8 cellular contexts compared by ENCODE assay signal in genomic region chr15:42919794-42920280, GRCh38. TPM values are rescaled to one million over a fixed set of nuclear protein-coding genes. Genes with fewer than 3 reads are reported as not detected.
A peak's percentile ranks its signal among the peaks of the same experiment; 100 is the strongest.
DNase-seq lines count a peak whose midpoint lies in the region; ATAC-seq and TF ChIP-seq lines count a peak whose summit lies in the region.

No MANE protein-coding gene starts in this region.

- no peaks in the 10 kb centered on the region for H3K27me3 Mint-ChIP-seq in activated B cell treated with CpG ODN at 0.5 μM for 24 hours

- TF ChIP-seq CTCF in LNCaP clone FGC (IDR thresholded peaks at IDR 0.05; ENCODE audit: control insufficient read depth, extremely low read depth, insufficient read depth) (no peak), activated B cell treated with CpG ODN at 0.5 μM for 24 hours (IDR thresholded peaks at IDR 0.05) (no peak), epithelial cell of esophagus (IDR thresholded peaks at IDR 0.05; ENCODE audit: insufficient read depth, low read depth, low read length, missing control alignments) (no peak), transverse colon (IDR thresholded peaks at IDR 0.05) (no peak)

- WGBS in transverse colon (ENCODE audit: low coverage in 1 of 2), 2 donors: 2 to 3% methylated on average over 11 to 20 of the region's 20 CpGs

- no peak for TF ChIP-seq POLR2A in transverse colon (IDR thresholded peaks at IDR 0.05)

- H3K36me3 Mint-ChIP-seq in activated B cell treated with CpG ODN at 0.5 μM for 24 hours (ENCODE audit: low read depth): peaks cover 8% of the 10 kb centered on the region

- H3K4me1 Mint-ChIP-seq in activated B cell treated with CpG ODN at 0.5 μM for 24 hours: peaks cover 42% of the 10 kb centered on the region

- in situ Hi-C loops in transverse colon (cut with MboI; ENCODE audit: low pct_ligation_motif_present in 1 of 4, low pct_unique_long_range_greater_than_20kb in 1 of 4, low sequenced_read_pairs in 3 of 4): loop anchor here (10.0 to 25.0 kb wide), 3 partner anchors 183 to 215 kb away; partner anchors contain the start of gene CDAN1 (in 3 of the 4)

- no peaks in the 10 kb centered on the region for H3K36me3 ChIP-seq in transverse colon

- H3K27ac ChIP-seq in transverse colon: peak overlapping the region; percentile 87 to 96 (median 93)

- CTCF ChIA-PET in activated B cell treated with CpG ODN at 0.5 μM for 24 hours (lab: Charles Lee): no interaction called here

- H3K4me1 ChIP-seq in transverse colon: peaks cover 6 to 23% (median 9%) of the 10 kb centered on the region in 4 donors

- TF ChIP-seq EP300 in transverse colon (IDR thresholded peaks at IDR 0.05; ENCODE audit: low read depth): no peak

- H3K4me3 ChIP-seq in LNCaP clone FGC (ENCODE audit: low read depth, low read length) (peak overlapping the region; percentile 73), epithelial cell of esophagus (ENCODE audit: low read length) (peak overlapping the region; percentile 86), transverse colon (peak overlapping the region; percentile 85 to 99 (median 97))

- H3K27me3 ChIP-seq in transverse colon: no peaks in the 10 kb centered on the region

- intact Hi-C loops in activated B cell treated with CpG ODN at 0.5 μM for 24 hours (cut with micrococcal nuclease) (loop anchor here (2.0 to 10.0 kb wide), 3 partner anchors 202 to 647 kb away; partner anchors contain the start of genes GANC, SNAP23, TMEM87A and ZNF106), transverse colon (cut with DNase I; ENCODE audit: low total_unique reads) (no loop called here)

- no peaks in the 10 kb centered on the region for H3K9me3 Mint-ChIP-seq in activated B cell treated with CpG ODN at 0.5 μM for 24 hours

- peak overlapping the region; percentile 98 for H3K4me3 Mint-ChIP-seq in activated B cell treated with CpG ODN at 0.5 μM for 24 hours

- POLR2A ChIA-PET in activated B cell treated with CpG ODN at 0.5 μM for 24 hours (lab: Charles Lee): no interaction called here

- no peaks in the 10 kb centered on the region for H3K9me3 ChIP-seq in transverse colon

- no peak for ATAC-seq in activated B cell treated with CpG ODN at 0.5 μM for 24 hours (ENCODE audit: low read depth)
- no peak for ATAC-seq in GM19395 (IDR thresholded peaks at IDR 0.05; ENCODE audit: unreplicated experiment)

- H3K27ac Mint-ChIP-seq in activated B cell treated with CpG ODN at 0.5 μM for 24 hours: peak overlapping the region; percentile 79

- DNase-seq in DMS53 (lab: John Stamatoyannopoulos, UW) (peak; percentile 48), DMS53 treated with DMSO at 0.1 percent for 48 hours (lab: John Stamatoyannopoulos, UW; ENCODE audit: unreplicated experiment) (no peak), LNCaP clone FGC (ENCODE audit: low read depth) (no peak), activated B cell treated with CpG ODN at 0.5 μM for 24 hours (no peak), epithelial cell of esophagus (ENCODE audit: low read depth) (peak; percentile 66), mucosa of gallbladder (ENCODE audit: low spot score) (peak; percentile 12), transverse colon (peak; percentile 12)

RNA-seq across cellular contexts. Expression of gene TTBK2, which starts 0.7 kb away (rescaled TPM):
- total RNA-seq in activated B cell treated with CpG ODN at 0.5 μM for 24 hours: 16.2 and 19.8 TPM in 2 replicates
- total RNA-seq in mucosa of gallbladder: 18.6 TPM
- total RNA-seq in transverse colon: 10 to 100 TPM in 3 of 4 donors, 1 to 10 TPM in 1; 7.9 to 78.2 (median 18.2) TPM

Comparison
In these comparisons a context has a peak if more than half of its experiments do, and no peak if none do; other contexts are left out.
1. DNase-seq: peak in DMS53 (single experiment), epithelial cell of esophagus (single experiment), mucosa of gallbladder (single experiment) and transverse colon (single experiment); none in DMS53 treated with DMSO at 0.1 percent for 48 hours (single experiment), LNCaP clone FGC (single experiment) and activated B cell treated with CpG ODN at 0.5 μM for 24 hours (single experiment).
2. Peak in every context shown above with its lines, with median percentiles within 50 percentile points of each other: H3K4me3 ChIP-seq.